Comparison of ENCODE assay signal across 34 cellular contexts in the genomic region with DNA sequence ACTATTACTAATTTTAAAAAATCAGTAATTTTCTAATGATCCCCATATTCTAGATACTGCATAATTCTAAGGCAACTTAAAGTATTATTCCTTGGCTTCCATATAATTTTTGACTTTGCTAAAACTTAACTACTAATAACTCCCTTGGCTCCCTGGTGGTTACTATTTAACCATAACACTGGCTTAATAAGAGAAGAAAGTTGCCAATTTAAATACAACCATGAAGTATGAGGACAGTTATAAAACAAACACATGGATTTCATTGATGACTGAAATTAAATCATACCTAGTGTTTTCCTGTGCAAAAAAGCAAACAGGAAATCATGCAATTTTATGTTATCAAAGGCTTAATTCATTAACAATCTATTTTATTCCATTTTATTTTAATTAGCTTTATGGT.
"Had no signal": no experiment of that assay in that cellular context is flagged by ENCODE, and none has a peak within 500 bp of the region (broad histone marks: within the 10 kb centered on the region; RNA-seq: fewer than 3 reads in every experiment).

No MANE protein-coding gene starts in this region.

- FAIRE-seq: astrocyte, TTC549 had no signal

- H3K36me3 ChIP-seq: adrenal gland, brain microvascular endothelial cell, breast epithelium had no signal

- DNase-seq: activated B cell treated with CpG ODN at 0.5 μM for 24 hours; activated CD4-positive, alpha-beta memory T cell treated with anti-CD3 and anti-CD28 coated beads for 36 hours; activated CD4-positive, alpha-beta T cell treated with anti-CD3 and anti-CD28 coated beads for 4 hours; activated CD4-positive, alpha-beta T cell treated with anti-CD3 and anti-CD28 coated beads, Interleukin-2, amount 10 ng/mL, durations not matched to agents 24 days and 14 days; activated CD4-positive, alpha-beta T cell treated with anti-CD3 and anti-CD28 coated beads, Interleukin-2, amount 50 U/mL, for 1 hour; activated CD4-positive, alpha-beta T cell treated with anti-CD3 and anti-CD28 coated beads, Interleukin-2, amount 50 U/mL, for 4 hours; activated CD4-positive, CD25-positive, alpha-beta regulatory T cell treated with anti-CD3 and anti-CD28 coated beads, Interleukin-2, amount 50 U/mL, for 72 hours; activated CD8-positive, alpha-beta memory T cell treated with anti-CD3 and anti-CD28 coated beads, Interleukin-2, amount 50 U/mL, for 4 hours; activated CD8-positive, alpha-beta T cell treated with anti-CD3 and anti-CD28 coated beads for 36 hours; activated effector memory CD4-positive, alpha-beta T cell treated with anti-CD3 and anti-CD28 coated beads, Interleukin-2, amount 50 U/mL, for 16 hours; activated gamma-delta T cell treated with Interleukin-2 at 50 U/mL for 16 hours; activated naive CD4-positive, alpha-beta T cell; activated naive CD4-positive, alpha-beta T cell treated with anti-CD3 and anti-CD28 coated beads for 36 hours; activated naive CD4-positive, alpha-beta T cell treated with anti-CD3 and anti-CD28 coated beads, Interleukin-2, amount 50 U/mL, for 16 hours; activated naive CD8-positive, alpha-beta T cell treated with anti-CD3 and anti-CD28 coated beads for 36 hours; activated T-cell treated with anti-CD3 and anti-CD28 coated beads for 4 hours; activated T-cell treated with anti-CD3 and anti-CD28 coated beads, Interleukin-2, amount 50 U/mL, for 1 hour; activated T-cell treated with anti-CD3 and anti-CD28 coated beads, Interleukin-2, amount 50 U/mL, for 4 hours; activated T-cell treated with anti-CD3 and anti-CD28 coated beads, Interleukin-2, amount 50 U/mL, for 72 hours; adrenal gland; amniotic stem cell; aorta; body of pancreas; brain microvascular endothelial cell; central memory CD4-positive, alpha-beta T cell; T-helper 1 cell; T-helper 2 cell; T-helper 9 cell had no signal

- H3K9me3 ChIP-seq: adrenal gland, body of pancreas had no signal

- H3K4me3 ChIP-seq: adrenal gland, body of pancreas, breast epithelium had no signal

- H3K4me1 ChIP-seq: adrenal gland, body of pancreas, breast epithelium had no signal

- ATAC-seq: activated CD8-positive, alpha-beta T cell treated with anti-CD3 and anti-CD28 coated beads for 36 hours; activated naive CD4-positive, alpha-beta T cell treated with anti-CD3 and anti-CD28 coated beads, Interleukin-2, amount 50 U/mL, for 72 hours; activated T-cell treated with anti-CD3 and anti-CD28 coated beads, Interleukin-2, amount 50 U/mL, for 4 hours; activated T-cell treated with anti-CD3 and anti-CD28 coated beads, Interleukin-2, amount 50 U/mL, for 72 hours; activated T-helper 17 cell treated with anti-CD3 and anti-CD28 coated beads, Interleukin-2, amount 50 U/mL, for 72 hours; body of pancreas had no signal

- H3K27me3 ChIP-seq: adrenal gland, body of pancreas, brain microvascular endothelial cell, breast epithelium had no signal

- H3K27ac ChIP-seq: adrenal gland, body of pancreas, brain microvascular endothelial cell, breast epithelium, VCaP had no signal
